ENCODE assay signal across 20 cellular contexts in the genomic region with DNA sequence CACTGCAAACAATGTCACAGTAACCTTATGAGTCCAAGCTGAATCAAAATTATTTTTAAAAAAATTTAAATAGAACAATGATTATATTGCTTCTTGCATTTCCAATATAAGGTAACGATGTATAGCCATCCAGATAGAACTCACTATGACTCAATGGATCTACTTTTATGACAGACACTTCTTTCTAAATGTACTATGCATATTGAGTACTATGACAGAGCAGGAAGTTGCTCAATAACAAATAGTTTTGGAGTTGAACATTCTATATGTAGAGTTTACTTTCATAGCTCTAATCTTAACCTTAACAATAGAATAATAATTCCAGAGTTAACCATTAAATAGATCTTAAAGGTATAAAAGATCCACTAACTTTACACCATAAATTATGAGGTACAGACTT. TPM values are rescaled to one million over a fixed set of nuclear protein-coding genes. Genes with fewer than 3 reads are reported as not detected.
DNase-seq lines count a peak whose midpoint lies in the region; ATAC-seq, FAIRE-seq and TF ChIP-seq lines count a peak whose summit lies in the region.
"Had no signal": no experiment of that assay in that cellular context is flagged by ENCODE, and none has a peak within 500 bp of the region (broad histone marks: within the 10 kb centered on the region; RNA-seq: fewer than 3 reads in every experiment).

No MANE protein-coding gene starts in this region.

- no peak overlapping the region for H3K9ac ChIP-seq in PC-3 (ENCODE audit: low read length)
- H3K9ac ChIP-seq: BLaER1 had no signal

- no TSS peak for BruUV-seq in PC-3 (replicated peaks; lab: Mats Ljungman, UMichigan)

- DNase-seq in PC-3: peak; percentile 56
- peak; percentile 83 for DNase-seq in bronchial epithelial cell (ENCODE audit: low read depth)
- DNase-seq in epithelial cell of prostate (ENCODE audit: low read depth, low spot score): no peak
- DNase-seq in AG08395 (ENCODE audit: low spot score): no peak
- DNase-seq: CD4-positive, alpha-beta memory T cell; DMS153; DMS79; GDM1; H9; IMR-90 had no signal

- intact Hi-C loops in PC-3 (cut with micrococcal nuclease): no loop called here

- H3K27ac ChIP-seq in PC-3 (ENCODE audit: low read length): no peak overlapping the region
- peak overlapping the region; percentile 18 for H3K27ac ChIP-seq in epithelial cell of prostate
- H3K27ac ChIP-seq: A549, BLaER1, HL-60 had no signal

- POLR2A ChIA-PET in PC-3 (lab: Charles Lee; ENCODE audit: unreplicated experiment): no interaction called here

- H3K4me2 ChIP-seq in PC-3 (ENCODE audit: low read length): no peak overlapping the region
- H3K4me2 ChIP-seq: A549, BLaER1 had no signal

- no peaks in the 10 kb centered on the region for H3K9me2 ChIP-seq in PC-3 (replicated peaks; ENCODE audit: low read length)

- TF ChIP-seq CTCF in PC-3 (conservative IDR thresholded peaks at IDR 0.05; ENCODE audit: low read depth, low read length) (no peak), bronchial epithelial cell (IDR thresholded peaks at IDR 0.05; ENCODE audit: insufficient read depth, low read length, severe bottlenecking) (no peak)

- H3K4me3 ChIP-seq in PC-3 (ENCODE audit: low read length) (no peak overlapping the region), bronchial epithelial cell (ENCODE audit: low read depth, low read length) (no peak overlapping the region)
- H3K4me3 ChIP-seq: A549, BLaER1, K562 had no signal

- H3K9me3 ChIP-seq in PC-3 (ENCODE audit: low read length): no peaks in the 10 kb centered on the region
- H3K9me3 ChIP-seq: A549, BLaER1 had no signal

- H3K4me1 ChIP-seq in PC-3 (ENCODE audit: insufficient read depth, low read length): no peaks in the 10 kb centered on the region
- H3K4me1 ChIP-seq: A549, BLaER1 had no signal

- CTCF ChIA-PET in PC-3 (lab: Charles Lee): no interaction called here

- no peaks in the 10 kb centered on the region for H3K79me2 ChIP-seq in PC-3 (ENCODE audit: low read length)

- no peaks in the 10 kb centered on the region for H4K20me1 ChIP-seq in PC-3 (ENCODE audit: low read length)
- H4K20me1 ChIP-seq: BLaER1 had no signal

- H3F3A ChIP-seq in PC-3 (ENCODE audit: low read length, unreplicated experiment): no peaks in the 10 kb centered on the region

- H3K36me3 ChIP-seq in PC-3 (ENCODE audit: low read depth, low read length) (no peaks in the 10 kb centered on the region), bronchial epithelial cell (ENCODE audit: control insufficient read depth, insufficient read depth, low read length) (no peaks in the 10 kb centered on the region)
- H3K36me3 ChIP-seq: BLaER1 had no signal

- no peak for FAIRE-seq in bronchial epithelial cell (lab: Jason Lieb, UNC)
- FAIRE-seq: GM12892, H1, HTR-8/SVneo, K562 had no signal

- H2AFZ ChIP-seq in PC-3 (ENCODE audit: low read length): no peak overlapping the region

- H3K27me3 ChIP-seq in PC-3 (ENCODE audit: low read length) (no peaks in the 10 kb centered on the region), bronchial epithelial cell (ENCODE audit: control insufficient read depth, insufficient read depth, low read length) (no peaks in the 10 kb centered on the region)
- H3K27me3 ChIP-seq: BLaER1 had no signal

- no peak for ATAC-seq in PC-3
- no peak for ATAC-seq in HG03439 (IDR thresholded peaks at IDR 0.05; ENCODE audit: unreplicated experiment)
- no peak for ATAC-seq in HG03520 (IDR thresholded peaks at IDR 0.05; ENCODE audit: unreplicated experiment)
- no peak for ATAC-seq in GM18498 (IDR thresholded peaks at IDR 0.05; ENCODE audit: unreplicated experiment)
- ATAC-seq: A549, K562 had no signal

RNA-seq across cellular contexts. Expression of a gene that starts 46.7 kb away (rescaled TPM):
- 9.4 and 18.7 TPM in 2 replicates for total RNA-seq in PC-3 (2014; rRNA removed)
- total RNA-seq in bronchial epithelial cell: 1.6 and 2.4 TPM in 2 replicates

Comparison
In these comparisons a context has a peak if more than half of its experiments do, and no peak if none do; other contexts are left out.
1. DNase-seq: peak in PC-3 (single experiment) and bronchial epithelial cell (single experiment); none in epithelial cell of prostate (single experiment) and AG08395 (single experiment).